ENCODE assay signal across 8 cellular contexts in the genomic region with DNA sequence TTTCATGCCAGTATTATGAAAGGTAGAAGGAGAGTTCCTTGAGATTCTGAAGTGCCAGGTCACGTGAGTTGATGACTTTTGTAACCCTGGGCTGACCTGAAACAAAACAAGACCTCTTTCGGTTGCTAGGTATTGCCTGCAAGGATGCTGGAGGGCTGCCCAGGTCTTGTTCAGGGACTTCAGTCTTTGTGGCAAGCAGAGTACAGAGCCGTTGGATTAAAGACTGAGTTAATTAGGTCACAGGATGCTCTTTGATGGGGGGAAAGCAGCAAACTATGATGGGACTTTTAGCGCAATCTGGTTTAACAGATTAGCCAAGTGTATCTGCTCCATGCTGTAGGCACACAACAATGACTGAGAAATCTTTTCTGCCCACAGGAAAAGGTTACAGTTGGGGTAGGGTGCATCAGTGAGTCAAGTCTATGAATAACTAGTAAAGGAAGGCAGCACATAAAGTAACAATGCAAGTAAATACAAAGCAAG. TPM values are rescaled to one million over a fixed set of nuclear protein-coding genes. Genes with fewer than 3 reads are reported as not detected.
A peak's percentile ranks its signal among the peaks of the same experiment; 100 is the strongest.
DNase-seq lines count a peak whose midpoint lies in the region; ATAC-seq and TF ChIP-seq lines count a peak whose summit lies in the region.

No MANE protein-coding gene starts in this region.

- H3K27me3 Mint-ChIP-seq in activated CD4-positive, alpha-beta T cell treated with anti-CD3 and anti-CD28 coated beads, Interleukin-2, amount 10 ng/mL, durations not matched to agents 7 days and 5 days = no peaks in the 10 kb centered on the region

- peak overlapping the region; percentile 99 for H3K27ac Mint-ChIP-seq in activated CD4-positive, alpha-beta T cell treated with anti-CD3 and anti-CD28 coated beads, Interleukin-2, amount 10 ng/mL, durations not matched to agents 7 days and 5 days

- 53% methylated on average over 4 of the region's 4 CpGs for WGBS in lower leg skin, 2 donors

- no peaks in the 10 kb centered on the region for H3K36me3 Mint-ChIP-seq in activated CD4-positive, alpha-beta T cell treated with anti-CD3 and anti-CD28 coated beads, Interleukin-2, amount 10 ng/mL, durations not matched to agents 7 days and 5 days (ENCODE audit: low read depth)

- peaks cover 7% of the 10 kb centered on the region for H3K9me3 Mint-ChIP-seq in activated CD4-positive, alpha-beta T cell treated with anti-CD3 and anti-CD28 coated beads, Interleukin-2, amount 10 ng/mL, durations not matched to agents 7 days and 5 days

- TF ChIP-seq POLR2A in lower leg skin (IDR thresholded peaks at IDR 0.05) = no peak

- DNase-seq in AG08395 (ENCODE audit: low spot score) (peak; percentile 22), fibroblast of mammary gland (ENCODE audit: low read depth) (peak; percentile 55), D341Med (ENCODE audit: low spot score) (no peak), islet precursor cell (no peak), lower leg skin (ENCODE audit: low spot score in 2 of 2) (no peak)
- peak; percentile 64 for DNase-seq in activated CD4-positive, alpha-beta T cell treated with anti-CD3 and anti-CD28 coated beads, Interleukin-2, amount 10 ng/mL, durations not matched to agents 7 days and 5 days

- TF ChIP-seq CTCF in fibroblast of mammary gland (conservative IDR thresholded peaks at IDR 0.05; ENCODE audit: control insufficient read depth, insufficient read depth, low read depth, low read length) = no peak
- TF ChIP-seq CTCF in lower leg skin (IDR thresholded peaks at IDR 0.05) = no peak

- ATAC-seq in HG02938 (IDR thresholded peaks at IDR 0.05; ENCODE audit: unreplicated experiment) = peak; percentile 40
- no peak for ATAC-seq in HG03097 (IDR thresholded peaks at IDR 0.05; ENCODE audit: low FRiP score, unreplicated experiment)

- intact Hi-C loops in lower leg skin (cut with DNase I; ENCODE audit: low total_unique reads) = loop anchor here (5.0 kb wide), 1 partner anchor 1859 kb away; no protein-coding TSS in a partner anchor

- POLR2A ChIA-PET in activated CD4-positive, alpha-beta T cell treated with anti-CD3 and anti-CD28 coated beads, Interleukin-2, amount 10 ng/mL, durations not matched to agents 7 days and 5 days (lab: Charles Lee) = no interaction called here

- no peak overlapping the region for H3K4me3 Mint-ChIP-seq in activated CD4-positive, alpha-beta T cell treated with anti-CD3 and anti-CD28 coated beads, Interleukin-2, amount 10 ng/mL, durations not matched to agents 7 days and 5 days

- peaks cover 54% of the 10 kb centered on the region for H3K4me1 Mint-ChIP-seq in activated CD4-positive, alpha-beta T cell treated with anti-CD3 and anti-CD28 coated beads, Interleukin-2, amount 10 ng/mL, durations not matched to agents 7 days and 5 days

- CTCF ChIA-PET in activated CD4-positive, alpha-beta T cell treated with anti-CD3 and anti-CD28 coated beads, Interleukin-2, amount 10 ng/mL, durations not matched to agents 7 days and 5 days (lab: Charles Lee) = interaction anchor here (1.5 to 1.6 kb wide), 2 partner anchors 14 to 22 kb away, joined by 3 to 4 read pairs; no protein-coding TSS in a partner anchor

- no peak overlapping the region for H3K4me3 ChIP-seq in fibroblast of mammary gland (ENCODE audit: control insufficient read depth, low read depth, low read length)
- no peak overlapping the region for H3K4me3 ChIP-seq in lower leg skin (ENCODE audit: low read depth, poor library complexity, severe bottlenecking)

RNA-seq across cellular contexts. Expression of gene ELOVL5, which starts 12.8 kb away (rescaled TPM):
- 100 to 1,000 TPM; 124 to 152 TPM for total RNA-seq in activated CD4-positive, alpha-beta T cell treated with anti-CD3 and anti-CD28 coated beads, Interleukin-2, amount 10 ng/mL, durations not matched to agents 7 days and 5 days
- 10 to 100 TPM; 20.7 to 45.0 (median 38.8) TPM for total RNA-seq in lower leg skin

Comparison
In these comparisons a context has a peak if more than half of its experiments do, and no peak if none do; other contexts are left out.
1. DNase-seq: peak in AG08395 (single experiment), activated CD4-positive, alpha-beta T cell treated with anti-CD3 and anti-CD28 coated beads, Interleukin-2, amount 10 ng/mL, durations not matched to agents 7 days and 5 days (single experiment) and fibroblast of mammary gland (single experiment); none in D341Med (single experiment), islet precursor cell (single experiment) and lower leg skin (0 of 2).